ENCODE assay signal across 1 cellular context in the genomic region with DNA sequence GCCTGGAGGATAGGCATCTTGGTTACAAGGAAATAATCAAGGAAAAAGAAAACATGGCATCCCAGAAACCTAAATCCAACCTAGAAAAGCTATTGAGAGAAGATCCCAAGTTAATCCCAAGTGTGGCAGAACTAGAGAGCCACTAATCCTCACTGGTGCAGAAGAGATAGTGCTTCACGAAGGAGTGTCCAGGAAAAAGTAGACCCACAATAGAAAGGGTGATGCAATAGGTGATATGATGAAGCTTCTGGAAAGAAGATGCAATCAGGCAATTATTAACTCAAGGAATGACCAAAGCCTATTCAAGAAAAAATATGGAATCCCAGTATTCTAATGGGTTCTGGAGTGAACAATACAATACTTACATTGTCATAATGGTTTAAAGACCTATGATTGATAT.
TF ChIP-seq lines count a peak whose summit lies in the region.

No MANE protein-coding gene starts in this region.

TF ChIP-seq in K562, 482 proteins besides CTCF, POLR2A, EP300 and RAD21 (continued from another document):
- TF ChIP-seq PML (IDR thresholded peaks at IDR 0.05; ENCODE audit: low read length) (no peak), ATF7 (IDR thresholded peaks at IDR 0.05) (peak; percentile 40; the same call in 1 of the 2 replicates), TRIM24 (IDR thresholded peaks at IDR 0.05) (peak; percentile 36 to 84; a peak in 2 of 4 replicates), ZSCAN32 (CRISPR knock-in tag; IDR thresholded peaks at IDR 0.05) (peak; percentile 78; the same call in 1 of the 2 replicates), SOX6 (IDR thresholded peaks at IDR 0.05) (peak; percentile 67; the same call in 1 of the 2 replicates), JUND (IDR thresholded peaks at IDR 0.05; ENCODE audit: borderline replicate concordance, low read depth, low read length) (peak; percentile 42; the same call in 1 of the 2 replicates), JUND (tag; IDR thresholded peaks at IDR 0.05; ENCODE audit: borderline replicate concordance, low read depth, low read length) (no peak; the same call in 2 of the 3 replicates), POU5F1 (IDR thresholded peaks at IDR 0.05; ENCODE audit: borderline replicate concordance, low read depth, low read length, partially characterized antibody) (no peak), CXXC5 (CRISPR knock-in tag; IDR thresholded peaks at IDR 0.05) (0 out of 2 replicates have a peak, but pooled peaks have one; percentile 16), MXD1 (CRISPR knock-in tag; IDR thresholded peaks at IDR 0.05; ENCODE audit: borderline replicate concordance, poor library complexity, severe bottlenecking) (no peak), POLR2G (IDR thresholded peaks at IDR 0.05; ENCODE audit: low read depth, low read length) (no peak), ZNF253 (CRISPR knock-in tag; conservative IDR thresholded peaks at IDR 0.05) (no peak), PHF8 (IDR thresholded peaks at IDR 0.05; ENCODE audit: borderline replicate concordance, low read length) (no peak), JUN (IDR thresholded peaks at IDR 0.05; ENCODE audit: borderline replicate concordance, low read depth, low read length) (peak; percentile 30; the same call in 1 of the 2 replicates), JUN (CRISPR knock-in tag; IDR thresholded peaks at IDR 0.05; ENCODE audit: borderline replicate concordance) (no peak), FOSL1 (tag; conservative IDR thresholded peaks at IDR 0.05) (no peak), ATF3 (IDR thresholded peaks at IDR 0.05) (peak; percentile 91), ATF3 (CRISPR knock-in tag; conservative IDR thresholded peaks at IDR 0.05) (no peak), CBX3 (IDR thresholded peaks at IDR 0.05; ENCODE audit: borderline replicate concordance in 1 of 2, low read length in 2 of 2) (no peak), FOXJ2 (tag; IDR thresholded peaks at IDR 0.05) (0 out of 2 replicates have a peak, but pooled peaks have one; percentile 34)
- TF ChIP-seq, protein P1, sequence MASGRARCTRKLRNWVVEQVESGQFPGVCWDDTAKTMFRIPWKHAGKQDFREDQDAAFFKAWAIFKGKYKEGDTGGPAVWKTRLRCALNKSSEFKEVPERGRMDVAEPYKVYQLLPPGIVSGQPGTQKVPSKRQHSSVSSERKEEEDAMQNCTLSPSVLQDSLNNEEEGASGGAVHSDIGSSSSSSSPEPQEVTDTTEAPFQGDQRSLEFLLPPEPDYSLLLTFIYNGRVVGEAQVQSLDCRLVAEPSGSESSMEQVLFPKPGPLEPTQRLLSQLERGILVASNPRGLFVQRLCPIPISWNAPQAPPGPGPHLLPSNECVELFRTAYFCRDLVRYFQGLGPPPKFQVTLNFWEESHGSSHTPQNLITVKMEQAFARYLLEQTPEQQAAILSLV (tag; IDR thresholded peaks at IDR 0.05): 0 out of 2 replicates have a peak, but pooled peaks have one; percentile 45
- TF ChIP-seq, protein P2, sequence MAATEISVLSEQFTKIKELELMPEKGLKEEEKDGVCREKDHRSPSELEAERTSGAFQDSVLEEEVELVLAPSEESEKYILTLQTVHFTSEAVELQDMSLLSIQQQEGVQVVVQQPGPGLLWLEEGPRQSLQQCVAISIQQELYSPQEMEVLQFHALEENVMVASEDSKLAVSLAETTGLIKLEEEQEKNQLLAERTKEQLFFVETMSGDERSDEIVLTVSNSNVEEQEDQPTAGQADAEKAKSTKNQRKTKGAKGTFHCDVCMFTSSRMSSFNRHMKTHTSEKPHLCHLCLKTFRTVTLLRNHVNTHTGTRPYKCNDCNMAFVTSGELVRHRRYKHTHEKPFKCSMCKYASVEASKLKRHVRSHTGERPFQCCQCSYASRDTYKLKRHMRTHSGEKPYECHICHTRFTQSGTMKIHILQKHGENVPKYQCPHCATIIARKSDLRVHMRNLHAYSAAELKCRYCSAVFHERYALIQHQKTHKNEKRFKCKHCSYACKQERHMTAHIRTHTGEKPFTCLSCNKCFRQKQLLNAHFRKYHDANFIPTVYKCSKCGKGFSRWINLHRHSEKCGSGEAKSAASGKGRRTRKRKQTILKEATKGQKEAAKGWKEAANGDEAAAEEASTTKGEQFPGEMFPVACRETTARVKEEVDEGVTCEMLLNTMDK (IDR thresholded peaks at IDR 0.05; ENCODE audit: borderline replicate concordance, insufficient read depth, low read depth, low read length, poor library complexity, severe bottlenecking): no peak
- TF ChIP-seq, protein P3, sequence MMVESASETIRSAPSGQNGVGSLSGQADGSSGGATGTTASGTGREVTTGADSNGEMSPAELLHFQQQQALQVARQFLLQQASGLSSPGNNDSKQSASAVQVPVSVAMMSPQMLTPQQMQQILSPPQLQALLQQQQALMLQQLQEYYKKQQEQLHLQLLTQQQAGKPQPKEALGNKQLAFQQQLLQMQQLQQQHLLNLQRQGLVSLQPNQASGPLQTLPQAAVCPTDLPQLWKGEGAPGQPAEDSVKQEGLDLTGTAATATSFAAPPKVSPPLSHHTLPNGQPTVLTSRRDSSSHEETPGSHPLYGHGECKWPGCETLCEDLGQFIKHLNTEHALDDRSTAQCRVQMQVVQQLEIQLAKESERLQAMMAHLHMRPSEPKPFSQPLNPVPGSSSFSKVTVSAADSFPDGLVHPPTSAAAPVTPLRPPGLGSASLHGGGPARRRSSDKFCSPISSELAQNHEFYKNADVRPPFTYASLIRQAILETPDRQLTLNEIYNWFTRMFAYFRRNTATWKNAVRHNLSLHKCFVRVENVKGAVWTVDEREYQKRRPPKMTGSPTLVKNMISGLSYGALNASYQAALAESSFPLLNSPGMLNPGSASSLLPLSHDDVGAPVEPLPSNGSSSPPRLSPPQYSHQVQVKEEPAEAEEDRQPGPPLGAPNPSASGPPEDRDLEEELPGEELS (CRISPR knock-in tag; IDR thresholded peaks at IDR 0.05; ENCODE audit: borderline replicate concordance): no peak
TF ChIP-seq in K562: peak in this region for 13.
